Comparison of ENCODE assay signal across 1 cellular context in genomic region chr13:77767413-77767812, GRCh38.
TF ChIP-seq lines count a peak whose summit lies in the region.

No MANE protein-coding gene starts in this region.

TF ChIP-seq in GM23338, 12 proteins besides CTCF, POLR2A, EP300 and RAD21 (continued from another document):
- TF ChIP-seq ZNF462 (CRISPR knock-in tag; IDR thresholded peaks at IDR 0.05): no peak
- no peak for TF ChIP-seq EZH2 (IDR thresholded peaks at IDR 0.05; ENCODE audit: low read depth, unreplicated experiment)
- no peak for TF ChIP-seq EZH2phosphoT487 (IDR thresholded peaks at IDR 0.05; ENCODE audit: unreplicated experiment)
- TF ChIP-seq POLR2AphosphoS5 (IDR thresholded peaks at IDR 0.05; ENCODE audit: low read depth): no peak
- TF ChIP-seq REST (IDR thresholded peaks at IDR 0.05; ENCODE audit: unreplicated experiment): no peak
